Comparison of ENCODE assay signal across 31 cellular contexts in genomic region chr12:110816248-110816647, GRCh38. TPM values are rescaled to one million over a fixed set of nuclear protein-coding genes. Genes with fewer than 3 reads are reported as not detected.
"Had no signal": no experiment of that assay in that cellular context is flagged by ENCODE, and none has a peak within 500 bp of the region (broad histone marks: within the 10 kb centered on the region; RNA-seq: fewer than 3 reads in every experiment).

No MANE protein-coding gene starts in this region.

- H3K27ac ChIP-seq: left ventricle myocardium inferior, pancreas, prostate gland, spleen, stomach, testis, thyroid gland, transverse colon, upper lobe of left lung, vagina had no signal

- FAIRE-seq: pancreas, small intestine had no signal

- H3K4me1 Mint-ChIP-seq: stimulated activated effector memory CD8-positive, alpha-beta T cell treated with anti-CD3 and anti-CD28 coated beads, Interleukin-12 subunit alpha, Interleukin-12 subunit beta, amount 100 ng/mL, for 72 hours had no signal

- H3K27me3 ChIP-seq: pancreas, stomach, testis, transverse colon, upper lobe of left lung, vagina had no signal

- H3K9me3 Mint-ChIP-seq: natural killer cell treated with Interleukin-12 subunit alpha and Interleukin-12 subunit beta and Interleukin-15 and Interleukin-18, amount 100 ng/mL, for 72 hours; stimulated activated effector memory CD8-positive, alpha-beta T cell treated with anti-CD3 and anti-CD28 coated beads, Interleukin-12 subunit alpha, Interleukin-12 subunit beta, amount 100 ng/mL, for 72 hours had no signal

- H3K36me3 ChIP-seq: left ventricle myocardium inferior, pancreas, prostate gland, spleen, stomach, thyroid gland, transverse colon, upper lobe of left lung, vagina had no signal

- H3K4me3 Mint-ChIP-seq: memory B cell; naive thymus-derived CD4-positive, alpha-beta T cell; natural killer cell treated with Interleukin-12 subunit alpha and Interleukin-12 subunit beta and Interleukin-15 and Interleukin-18, amount 100 ng/mL, for 72 hours; stimulated activated effector memory CD8-positive, alpha-beta T cell treated with anti-CD3 and anti-CD28 coated beads, Interleukin-12 subunit alpha, Interleukin-12 subunit beta, amount 100 ng/mL, for 72 hours had no signal

- DNase-seq: islet precursor cell; left ventricle myocardium inferior; midbrain; mucosa of descending colon; naive thymus-derived CD4-positive, alpha-beta T cell; nucleus accumbens; pancreas; retina; right cardiac atrium; small intestine; spleen; stimulated activated CD4-positive, alpha-beta T cell treated with anti-CD3 and anti-CD28 coated beads, Interleukin-4, amount 100 ng/mL, for 24 hours; stimulated activated naive CD8-positive, alpha-beta T cell treated with anti-CD3 and anti-CD28 coated beads, Interleukin-15, Interleukin-2, amounts not matched to agents 100 U/mL and 50 U/mL, for 24 hours; stomach; testis; thyroid gland; transverse colon; upper lobe of left lung had no signal

- ATAC-seq: mucosa of descending colon; naive thymus-derived CD4-positive, alpha-beta T cell; pancreas; right cardiac atrium; sciatic nerve; stimulated activated effector memory CD8-positive, alpha-beta T cell treated with anti-CD3 and anti-CD28 coated beads, Interleukin-12 subunit alpha, Interleukin-12 subunit beta, amount 100 ng/mL, for 72 hours; stimulated activated naive CD8-positive, alpha-beta T cell treated with anti-CD3 and anti-CD28 coated beads, Interleukin-15, Interleukin-2, amounts not matched to agents 100 U/mL and 50 U/mL, for 24 hours had no signal

- H3K4me3 ChIP-seq: left ventricle myocardium inferior, lung, mucosa of descending colon, pancreas, prostate gland, spleen, stomach, testis, thyroid gland, transverse colon, upper lobe of left lung, vagina had no signal

- H3K36me3 Mint-ChIP-seq: memory B cell; naive thymus-derived CD4-positive, alpha-beta T cell; natural killer cell treated with Interleukin-12 subunit alpha and Interleukin-12 subunit beta and Interleukin-15 and Interleukin-18, amount 100 ng/mL, for 72 hours; stimulated activated effector memory CD8-positive, alpha-beta T cell treated with anti-CD3 and anti-CD28 coated beads, Interleukin-12 subunit alpha, Interleukin-12 subunit beta, amount 100 ng/mL, for 72 hours had no signal

- H3K9me3 ChIP-seq: left ventricle myocardium inferior, mucosa of descending colon, pancreas, prostate gland, spleen, stomach, testis, thyroid gland, transverse colon, upper lobe of left lung, vagina had no signal

- H3K4me1 ChIP-seq: left ventricle myocardium inferior, pancreas, prostate gland, stomach, testis, thyroid gland, upper lobe of left lung, vagina had no signal

- H3K27ac Mint-ChIP-seq: memory B cell; naive thymus-derived CD4-positive, alpha-beta T cell; natural killer cell treated with Interleukin-12 subunit alpha and Interleukin-12 subunit beta and Interleukin-15 and Interleukin-18, amount 100 ng/mL, for 72 hours; stimulated activated effector memory CD8-positive, alpha-beta T cell treated with anti-CD3 and anti-CD28 coated beads, Interleukin-12 subunit alpha, Interleukin-12 subunit beta, amount 100 ng/mL, for 72 hours had no signal

RNA-seq across cellular contexts. Expression of gene CCDC63, which starts 30.5 kb away (rescaled TPM):
- total RNA-seq: kidney epithelial cell; left ventricle myocardium inferior; lung; mesenteric fat pad; mucosa of descending colon; myocyte; naive thymus-derived CD4-positive, alpha-beta T cell; natural killer cell treated with Interleukin-12 subunit alpha and Interleukin-12 subunit beta and Interleukin-15 and Interleukin-18, amount 100 ng/mL, for 72 hours; osteoblast; pancreas; right cardiac atrium; sciatic nerve; spleen; stomach; thyroid gland; transverse colon; upper lobe of left lung; urinary bladder; vagina had no signal
- polyA plus RNA-seq: lung; naive thymus-derived CD4-positive, alpha-beta T cell; neural cell; pancreas; right cardiac atrium; small intestine; spleen; stomach; urinary bladder had no signal
